In genomic region chr14:68708343-68708742, GRCh38 we compare ENCODE assay signal across 17 cellular contexts.
DNase-seq lines count a peak whose midpoint lies in the region; ATAC-seq and TF ChIP-seq lines count a peak whose summit lies in the region.
"Had no signal": no experiment of that assay in that cellular context is flagged by ENCODE, and none has a peak within 500 bp of the region (broad histone marks: within the 10 kb centered on the region; RNA-seq: fewer than 3 reads in every experiment).

No MANE protein-coding gene starts in this region.

- H3K36me3 ChIP-seq in esophagus squamous epithelium (no peaks in the 10 kb centered on the region), trophoblast cell (ENCODE audit: control insufficient read depth in 1 of 2, insufficient read depth in 2 of 2, low read length in 2 of 2) (no peaks in the 10 kb centered on the region), thyroid gland (no peaks in the 10 kb centered on the region)

- no peak overlapping the region for H2BK5ac ChIP-seq in trophoblast cell (ENCODE audit: low read depth, low read length, poor library complexity)

- H3K79me1 ChIP-seq in trophoblast cell (ENCODE audit: low read length), result peaks cover 25% of the 10 kb centered on the region

- no peak overlapping the region for H3K4me2 ChIP-seq in trophoblast cell (ENCODE audit: low read length)

- no peaks in the 10 kb centered on the region for H3K27me3 ChIP-seq in esophagus squamous epithelium
- no peaks in the 10 kb centered on the region for H3K27me3 ChIP-seq in trophoblast cell (ENCODE audit: insufficient read depth, low read length)
- no peaks in the 10 kb centered on the region for H3K27me3 ChIP-seq in thyroid gland

- no peaks in the 10 kb centered on the region for H3K9me3 ChIP-seq in esophagus squamous epithelium
- peaks cover 2% of the 10 kb centered on the region for H3K9me3 ChIP-seq in trophoblast cell (ENCODE audit: insufficient read depth, low read depth, low read length)
- H3K9me3 ChIP-seq in thyroid gland, result no peaks in the 10 kb centered on the region

- intact Hi-C loops in esophagus squamous epithelium (cut with DNase I) (no loop called here), thyroid gland (cut with DNase I) (no loop called here)

- TF ChIP-seq POLR2A in esophagus squamous epithelium (IDR thresholded peaks at IDR 0.05) (no peak), thyroid gland (IDR thresholded peaks at IDR 0.05) (no peak)

- peak overlapping the region; percentile 19 for H2BK12ac ChIP-seq in trophoblast cell (ENCODE audit: low read length)

- no peak for ATAC-seq in GM21529 (IDR thresholded peaks at IDR 0.05; ENCODE audit: unreplicated experiment)
- ATAC-seq: Right ventricle myocardium inferior had no signal

- H3K4me3 ChIP-seq in esophagus squamous epithelium (no peak overlapping the region), trophoblast cell (ENCODE audit: low read depth, low read length) (no peak overlapping the region), thyroid gland (replicated peaks in 1 of 3) (no peak overlapping the region)

- H4K8ac ChIP-seq in trophoblast cell (ENCODE audit: low read depth, low read length), result no peak overlapping the region

- H3K27ac ChIP-seq in esophagus squamous epithelium, result peak overlapping the region in 3 of 4 donors; percentile 90 to 95 (median 93)
- no peak overlapping the region for H3K27ac ChIP-seq in trophoblast cell (ENCODE audit: low read depth, low read length)
- peak overlapping the region in 2 of 3 donors; percentile 8 to 50 for H3K27ac ChIP-seq in thyroid gland
- H3K27ac ChIP-seq: 22Rv1 had no signal

- no peak overlapping the region for H2AFZ ChIP-seq in trophoblast cell (ENCODE audit: insufficient read depth, low read length, poor library complexity)

- H3K79me2 ChIP-seq in trophoblast cell (ENCODE audit: control insufficient read depth, insufficient read depth, low read length, poor library complexity), result no peaks in the 10 kb centered on the region

- H2BK120ac ChIP-seq in trophoblast cell (ENCODE audit: insufficient read depth, low read length, poor library complexity), result no peak overlapping the region

- no peak overlapping the region for H2AK5ac ChIP-seq in trophoblast cell (ENCODE audit: low read length)

- no peak overlapping the region for H3K9ac ChIP-seq in trophoblast cell (ENCODE audit: low read length)

- H3K18ac ChIP-seq in trophoblast cell (ENCODE audit: low read length), result no peak overlapping the region

- 80 to 83% methylated on average over 1 of the region's 5 CpGs for WGBS in esophagus squamous epithelium, 2 donors
- WGBS in trophoblast cell (ENCODE audit: extremely low coverage, insufficient coverage, insufficient read length), result no CpG with 5 or more reads among the region's 5 CpGs
- 76 to 80% methylated on average over 5 of the region's 5 CpGs for WGBS in thyroid gland, 2 donors

- H3K4me1 ChIP-seq in esophagus squamous epithelium (peaks cover 22 to 74% (median 42%) of the 10 kb centered on the region in 3 donors), trophoblast cell (ENCODE audit: control insufficient read depth in 1 of 2, insufficient read depth in 2 of 2, low read length in 2 of 2) (peaks cover 11 to 28% of the 10 kb centered on the region in 2 experiments), thyroid gland (peaks cover 0 to 27% of the 10 kb centered on the region in 2 donors)

- peak; percentile 30 for DNase-seq in activated CD8-positive, alpha-beta memory T cell treated with anti-CD3 and anti-CD28 coated beads, Interleukin-2, amount 50 U/mL, for 48 hours
- DNase-seq in activated CD8-positive, alpha-beta memory T cell treated with anti-CD3 and anti-CD28 coated beads, Interleukin-2, amount 50 U/mL, for 4 hours, result no peak
- DNase-seq in esophagus squamous epithelium (lab: John Stamatoyannopoulos, UW), result no peak
- no peak for DNase-seq in trophoblast cell
- no peak for DNase-seq in thyroid gland
- DNase-seq in activated CD4-positive, alpha-beta T cell treated with anti-CD3 and anti-CD28 coated beads for 1 hour, result no peak
- DNase-seq in 8988T, result no peak
- DNase-seq: GOT3, Kasumi-1, NCI-H1417, NCI-H1694 treated with DMSO at 0.1 percent for 48 hours, NCI-H2081 treated with DMSO at 0.1 percent for 48 hours, NCI-H446, NCI-H526 had no signal

- H3K14ac ChIP-seq in trophoblast cell (ENCODE audit: low read length), result no peak overlapping the region

- no peak overlapping the region for H3K23ac ChIP-seq in trophoblast cell (ENCODE audit: low read length)

- H4K12ac ChIP-seq in trophoblast cell (ENCODE audit: low read depth, low read length), result no peak overlapping the region

- H3K4ac ChIP-seq in trophoblast cell (ENCODE audit: low read depth, low read length), result no peak overlapping the region

- H4K91ac ChIP-seq in trophoblast cell (ENCODE audit: low read depth, low read length), result no peak overlapping the region

- TF ChIP-seq CTCF in esophagus squamous epithelium (IDR thresholded peaks at IDR 0.05) (no peak), thyroid gland (IDR thresholded peaks at IDR 0.05) (no peak)
